Comparison of ENCODE assay signal across 20 cellular contexts in genomic region chr7:36083626-36084380, GRCh38.
"Had no signal": no experiment of that assay in that cellular context is flagged by ENCODE, and none has a peak within 500 bp of the region (broad histone marks: within the 10 kb centered on the region; RNA-seq: fewer than 3 reads in every experiment).

No MANE protein-coding gene starts in this region.

- H3K27ac Mint-ChIP-seq: activated CD4-positive, alpha-beta T cell treated with anti-CD3 and anti-CD28 coated beads for 36 hours; activated CD8-positive, alpha-beta T cell treated with anti-CD3 and anti-CD28 coated beads for 36 hours; activated naive CD8-positive, alpha-beta T cell treated with anti-CD3 and anti-CD28 coated beads, Interleukin-2, amount 10 ng/mL, durations not matched to agents 7 days and 5 days; activated T-cell treated with anti-CD3 and anti-CD28 coated beads, Interleukin-2, amount 50 U/mL, for 72 hours; activated T-helper 2 cell treated with anti-CD3 and anti-CD28 coated beads, Interferon-gamma antibody, Interleukin-2, Interleukin-4, amounts not matched to agents 10 μg/mL and 5 μg/mL and 100 μg/mL, durations not matched to agents 14 hours and 24 hours and 36 hours; T-helper 2 cell treated with Interferon-gamma antibody and Interleukin-4, amounts not matched to agents 5 μg/mL and 100 μg/mL, for 36 hours had no signal

- H3K9me3 ChIP-seq: adrenal gland, MG63, Peyer's patch had no signal

- H3K4me1 Mint-ChIP-seq: activated CD4-positive, alpha-beta T cell treated with anti-CD3 and anti-CD28 coated beads for 36 hours; activated naive CD8-positive, alpha-beta T cell treated with anti-CD3 and anti-CD28 coated beads, Interleukin-2, amount 10 ng/mL, durations not matched to agents 7 days and 5 days had no signal

- DNase-seq: activated CD4-positive, alpha-beta T cell treated with anti-CD3 and anti-CD28 coated beads for 36 hours; activated CD8-positive, alpha-beta memory T cell treated with anti-CD3 and anti-CD28 coated beads, Interleukin-2, amount 50 U/mL, for 4 hours; activated CD8-positive, alpha-beta T cell treated with anti-CD3 and anti-CD28 coated beads for 36 hours; activated naive CD4-positive, alpha-beta T cell treated with anti-CD3 and anti-CD28 coated beads, Interleukin-2, amount 50 U/mL, for 16 hours; activated naive CD8-positive, alpha-beta T cell treated with anti-CD3 and anti-CD28 coated beads, Interleukin-2, amount 10 ng/mL, durations not matched to agents 7 days and 5 days; activated T-cell treated with anti-CD3 and anti-CD28 coated beads, Interleukin-2, amount 50 U/mL, for 72 hours; cerebellar nuclear complex; MV-4-11; NCI-H1417 treated with DMSO at 0.1 percent for 48 hours; NCI-H1694; NCI-H2029 treated with DMSO at 0.1 percent for 48 hours had no signal

- H3K4me3 ChIP-seq: adrenal gland, cardiac muscle cell, MG63, Peyer's patch, SJSA1 had no signal

- H3K27me3 ChIP-seq: adrenal gland, cardiac muscle cell, MG63, Peyer's patch, SJSA1 had no signal

- H3K9me3 Mint-ChIP-seq: activated T-cell treated with anti-CD3 and anti-CD28 coated beads, Interleukin-2, amount 50 U/mL, for 72 hours; T-helper 2 cell treated with Interferon-gamma antibody and Interleukin-4, amounts not matched to agents 5 μg/mL and 100 μg/mL, for 36 hours had no signal

- H3K36me3 ChIP-seq: adrenal gland, cardiac muscle cell, MG63, Peyer's patch, SJSA1, WERI-Rb-1 had no signal

- H3K27me3 Mint-ChIP-seq: activated CD4-positive, alpha-beta T cell treated with anti-CD3 and anti-CD28 coated beads for 36 hours; activated CD8-positive, alpha-beta T cell treated with anti-CD3 and anti-CD28 coated beads for 36 hours had no signal

- H3K27ac ChIP-seq: adrenal gland, cardiac muscle cell, Peyer's patch, RWPE1, SJSA1, WERI-Rb-1 had no signal

- H3K36me3 Mint-ChIP-seq: activated naive CD8-positive, alpha-beta T cell treated with anti-CD3 and anti-CD28 coated beads, Interleukin-2, amount 10 ng/mL, durations not matched to agents 7 days and 5 days had no signal

- H3K4me3 Mint-ChIP-seq: activated CD4-positive, alpha-beta T cell treated with anti-CD3 and anti-CD28 coated beads for 36 hours; activated CD8-positive, alpha-beta T cell treated with anti-CD3 and anti-CD28 coated beads for 36 hours; activated naive CD8-positive, alpha-beta T cell treated with anti-CD3 and anti-CD28 coated beads, Interleukin-2, amount 10 ng/mL, durations not matched to agents 7 days and 5 days; activated T-cell treated with anti-CD3 and anti-CD28 coated beads, Interleukin-2, amount 50 U/mL, for 72 hours; T-helper 2 cell treated with Interferon-gamma antibody and Interleukin-4, amounts not matched to agents 5 μg/mL and 100 μg/mL, for 36 hours had no signal

- H3K4me1 ChIP-seq: adrenal gland, Peyer's patch had no signal

- ATAC-seq: activated CD4-positive, alpha-beta T cell treated with anti-CD3 and anti-CD28 coated beads for 36 hours; activated CD8-positive, alpha-beta T cell treated with anti-CD3 and anti-CD28 coated beads for 36 hours; activated T-cell treated with anti-CD3 and anti-CD28 coated beads, Interleukin-2, amount 50 U/mL, for 72 hours had no signal
